In genomic region chr7:101017099-101017777, GRCh38 we compare ENCODE assay signal across 1 cellular context.
TF ChIP-seq lines count a peak whose summit lies in the region.

No MANE protein-coding gene starts in this region.

TF ChIP-seq in HCT116, 20 proteins besides CTCF, POLR2A, EP300 and RAD21 (continued from another document):
- TF ChIP-seq REST (IDR thresholded peaks at IDR 0.05; ENCODE audit: low read depth): no peak
